ENCODE assay signal across 13 cellular contexts in the genomic region with DNA sequence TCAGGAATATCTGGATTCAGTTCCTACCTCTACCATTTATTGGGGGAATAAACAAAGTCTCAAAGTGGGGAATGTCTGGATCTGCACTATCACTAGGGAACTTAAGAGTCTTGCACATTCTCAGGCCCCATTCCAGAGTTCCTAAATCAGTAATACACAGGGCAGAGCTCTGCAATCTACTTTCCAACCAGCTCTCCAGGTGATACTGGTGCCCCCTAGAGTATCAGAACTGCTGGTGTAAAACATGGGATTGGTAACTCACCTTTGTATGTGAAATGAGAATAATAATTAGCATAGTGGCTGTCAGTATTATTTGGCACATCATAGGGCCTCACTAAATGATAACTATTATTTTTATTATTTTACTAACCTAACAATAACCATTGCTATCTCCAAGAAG.
DNase-seq lines count a peak whose midpoint lies in the region; ATAC-seq, FAIRE-seq and TF ChIP-seq lines count a peak whose summit lies in the region.
"Had no signal": no experiment of that assay in that cellular context is flagged by ENCODE, and none has a peak within 500 bp of the region (broad histone marks: within the 10 kb centered on the region; RNA-seq: fewer than 3 reads in every experiment).

No MANE protein-coding gene starts in this region.

- no peaks in the 10 kb centered on the region for H3K36me3 Mint-ChIP-seq in Caco-2 (ENCODE audit: insufficient read depth, unreplicated experiment)
- H3K36me3 Mint-ChIP-seq in stimulated activated naive B cell treated with anti-CD40 and anti-IgM and Interleukin-4, amounts not matched to agents 10 μg/mL and 1 μg/mL and 100 μg/mL, for 72 hours = no peaks in the 10 kb centered on the region
- no peaks in the 10 kb centered on the region for H3K36me3 Mint-ChIP-seq in activated CD4-positive, alpha-beta memory T cell treated with anti-CD3 and anti-CD28 coated beads for 36 hours
- H3K36me3 Mint-ChIP-seq: natural killer cell treated with Interleukin-12 subunit alpha and Interleukin-12 subunit beta and Interleukin-15 and Interleukin-18, amount 100 ng/mL, for 72 hours had no signal

- DNase-seq in Caco-2 = peak in 1 of 2 experiments; percentile 35
- no peak for DNase-seq in GM13977 (ENCODE audit: low spot score)
- peak; percentile 54 for DNase-seq in OCI-M1 (lab: John Stamatoyannopoulos, UW)
- no peak for DNase-seq in stimulated activated naive B cell treated with anti-CD40 and anti-IgM and Interleukin-4, amounts not matched to agents 10 μg/mL and 1 μg/mL and 100 μg/mL, for 72 hours
- DNase-seq in DMS114 treated with DMSO at 0.1 percent for 48 hours (lab: John Stamatoyannopoulos, UW; ENCODE audit: unreplicated experiment) = no peak
- DNase-seq in activated CD4-positive, alpha-beta memory T cell treated with anti-CD3 and anti-CD28 coated beads for 36 hours = no peak
- DNase-seq: cerebellar nuclear complex; KG1; stimulated activated CD4-positive, alpha-beta T cell treated with anti-CD3 and anti-CD28 coated beads, Interleukin-4, amount 100 ng/mL, for 24 hours; thyroid gland had no signal

- no peaks in the 10 kb centered on the region for H3K27me3 ChIP-seq in Caco-2 (replicated peaks; ENCODE audit: control insufficient read depth, insufficient read depth, low read length)
- H3K27me3 ChIP-seq: thyroid gland had no signal

- BruUV-seq in Caco-2 (replicated peaks; lab: Mats Ljungman, UMichigan) = no TSS peak

- FAIRE-seq in islet of Langerhans (lab: Jason Lieb, UNC) = peak; percentile 51

- CTCF ChIA-PET in Caco-2 (lab: Charles Lee) = interaction anchor here (0.6 to 1.0 kb wide), 3 partner anchors 416 to 498 kb away, joined by 3 to 8 read pairs (median 6); no protein-coding TSS in a partner anchor
- CTCF ChIA-PET in activated CD4-positive, alpha-beta memory T cell treated with anti-CD3 and anti-CD28 coated beads for 36 hours (lab: Charles Lee) = no interaction called here

- in situ Hi-C loops in GM13977 (cut with MboI; ENCODE audit: low pct_unique_long_range_greater_than_20kb, low sequenced_read_pairs, unreplicated experiment) = no loop called here

- intact Hi-C loops in Caco-2 (cut with micrococcal nuclease; ENCODE audit: unreplicated experiment) = loop anchor here (1.0 to 2.0 kb wide), 3 partner anchors 76 to 458 kb away; no protein-coding TSS in a partner anchor
- intact Hi-C loops in activated CD4-positive, alpha-beta memory T cell treated with anti-CD3 and anti-CD28 coated beads for 36 hours (cut with micrococcal nuclease) = no loop called here

- ATAC-seq in stimulated activated naive B cell treated with anti-CD40 and anti-IgM and Interleukin-4, amounts not matched to agents 10 μg/mL and 1 μg/mL and 100 μg/mL, for 72 hours (replicated peaks) = no peak
- no peak for ATAC-seq in GM18502 (IDR thresholded peaks at IDR 0.05; ENCODE audit: poor library complexity, unreplicated experiment)
- ATAC-seq: natural killer cell treated with Interleukin-12 subunit alpha and Interleukin-12 subunit beta and Interleukin-15 and Interleukin-18, amount 100 ng/mL, for 72 hours had no signal

- H3K27me3 Mint-ChIP-seq in Caco-2 (ENCODE audit: insufficient read depth, unreplicated experiment) = no peaks in the 10 kb centered on the region
- no peaks in the 10 kb centered on the region for H3K27me3 Mint-ChIP-seq in stimulated activated naive B cell treated with anti-CD40 and anti-IgM and Interleukin-4, amounts not matched to agents 10 μg/mL and 1 μg/mL and 100 μg/mL, for 72 hours
- H3K27me3 Mint-ChIP-seq in activated CD4-positive, alpha-beta memory T cell treated with anti-CD3 and anti-CD28 coated beads for 36 hours = no peaks in the 10 kb centered on the region
- H3K27me3 Mint-ChIP-seq: natural killer cell treated with Interleukin-12 subunit alpha and Interleukin-12 subunit beta and Interleukin-15 and Interleukin-18, amount 100 ng/mL, for 72 hours had no signal

- TF ChIP-seq CTCF in Caco-2 (IDR thresholded peaks at IDR 0.05; ENCODE audit: insufficient read depth in 1 of 2, low read depth in 1 of 2, low read length in 1 of 2, severe bottlenecking in 1 of 2, unreplicated experiment in 1 of 2) (peak; percentile 39 to 67), GM13977 (IDR thresholded peaks at IDR 0.05; ENCODE audit: extremely low read depth, insufficient read depth, missing control alignments) (peak; percentile 37)

- H3K27ac Mint-ChIP-seq in Caco-2 (ENCODE audit: unreplicated experiment) = no peak overlapping the region
- no peak overlapping the region for H3K27ac Mint-ChIP-seq in stimulated activated naive B cell treated with anti-CD40 and anti-IgM and Interleukin-4, amounts not matched to agents 10 μg/mL and 1 μg/mL and 100 μg/mL, for 72 hours
- H3K27ac Mint-ChIP-seq in activated CD4-positive, alpha-beta memory T cell treated with anti-CD3 and anti-CD28 coated beads for 36 hours = no peak overlapping the region
- H3K27ac Mint-ChIP-seq: natural killer cell treated with Interleukin-12 subunit alpha and Interleukin-12 subunit beta and Interleukin-15 and Interleukin-18, amount 100 ng/mL, for 72 hours had no signal

- no peak overlapping the region for H3K4me3 ChIP-seq in Caco-2 (ENCODE audit: low read depth, low read length)
- H3K4me3 ChIP-seq: thyroid gland had no signal

- H3K4me3 Mint-ChIP-seq in Caco-2 (ENCODE audit: unreplicated experiment) = no peak overlapping the region
- no peak overlapping the region for H3K4me3 Mint-ChIP-seq in stimulated activated naive B cell treated with anti-CD40 and anti-IgM and Interleukin-4, amounts not matched to agents 10 μg/mL and 1 μg/mL and 100 μg/mL, for 72 hours
- no peak overlapping the region for H3K4me3 Mint-ChIP-seq in activated CD4-positive, alpha-beta memory T cell treated with anti-CD3 and anti-CD28 coated beads for 36 hours
- H3K4me3 Mint-ChIP-seq: natural killer cell treated with Interleukin-12 subunit alpha and Interleukin-12 subunit beta and Interleukin-15 and Interleukin-18, amount 100 ng/mL, for 72 hours had no signal

- POLR2A ChIA-PET in Caco-2 (lab: Charles Lee) = no interaction called here
- POLR2A ChIA-PET in activated CD4-positive, alpha-beta memory T cell treated with anti-CD3 and anti-CD28 coated beads for 36 hours (lab: Charles Lee) = no interaction called here

- H3K4me1 Mint-ChIP-seq in Caco-2 (ENCODE audit: low read depth, unreplicated experiment) = no peaks in the 10 kb centered on the region
- no peaks in the 10 kb centered on the region for H3K4me1 Mint-ChIP-seq in stimulated activated naive B cell treated with anti-CD40 and anti-IgM and Interleukin-4, amounts not matched to agents 10 μg/mL and 1 μg/mL and 100 μg/mL, for 72 hours
- H3K4me1 Mint-ChIP-seq in activated CD4-positive, alpha-beta memory T cell treated with anti-CD3 and anti-CD28 coated beads for 36 hours (ENCODE audit: low read depth) = no peaks in the 10 kb centered on the region

- no peaks in the 10 kb centered on the region for H3K4me1 ChIP-seq in Caco-2
- H3K4me1 ChIP-seq: thyroid gland had no signal

- H3K9me3 ChIP-seq in Caco-2 = no peaks in the 10 kb centered on the region
- H3K9me3 ChIP-seq: thyroid gland had no signal

- H3K9me3 Mint-ChIP-seq in Caco-2 (ENCODE audit: unreplicated experiment) = no peaks in the 10 kb centered on the region
- no peaks in the 10 kb centered on the region for H3K9me3 Mint-ChIP-seq in stimulated activated naive B cell treated with anti-CD40 and anti-IgM and Interleukin-4, amounts not matched to agents 10 μg/mL and 1 μg/mL and 100 μg/mL, for 72 hours
- H3K9me3 Mint-ChIP-seq in activated CD4-positive, alpha-beta memory T cell treated with anti-CD3 and anti-CD28 coated beads for 36 hours = peaks cover 3% of the 10 kb centered on the region

- H3K36me3 ChIP-seq in Caco-2 (ENCODE audit: control insufficient read depth, insufficient read depth, low read length) = no peaks in the 10 kb centered on the region
- H3K36me3 ChIP-seq: thyroid gland had no signal
